Comparison of ENCODE assay signal across 27 cellular contexts in the genomic region with DNA sequence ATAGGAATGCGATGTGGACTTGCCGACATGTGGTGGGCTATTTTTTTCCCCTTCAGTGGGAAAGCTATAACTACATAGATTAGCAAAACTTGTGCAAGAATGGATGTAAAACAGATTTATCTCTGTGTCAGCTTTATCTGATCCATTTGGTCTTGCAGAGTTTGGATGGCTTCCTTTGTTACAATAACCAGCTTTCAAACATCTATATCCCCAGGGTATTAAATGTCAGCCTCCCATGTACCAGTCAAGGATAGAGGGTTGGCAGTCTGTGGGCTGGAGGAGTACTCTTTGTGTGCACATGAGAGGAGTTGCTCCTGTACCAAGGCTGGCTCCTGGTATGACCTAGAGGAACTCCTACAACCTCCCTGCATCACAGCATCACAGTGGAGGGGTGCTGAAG.
DNase-seq lines count a peak whose midpoint lies in the region; ATAC-seq, FAIRE-seq and TF ChIP-seq lines count a peak whose summit lies in the region.
"Had no signal": no experiment of that assay in that cellular context is flagged by ENCODE, and none has a peak within 500 bp of the region (broad histone marks: within the 10 kb centered on the region; RNA-seq: fewer than 3 reads in every experiment).

No MANE protein-coding gene starts in this region.

- H3K4me1 Mint-ChIP-seq in neural crest cell, result peaks cover 74% of the 10 kb centered on the region
- no peaks in the 10 kb centered on the region for H3K4me1 Mint-ChIP-seq in T-helper 17 cell
- H3K4me1 Mint-ChIP-seq: CD4-positive, alpha-beta memory T cell; IgD-negative memory B cell had no signal

- H3K27ac Mint-ChIP-seq in neural crest cell (ENCODE audit: unreplicated experiment) (peak overlapping the region; percentile 98), T-helper 17 cell (no peak overlapping the region)
- H3K27ac Mint-ChIP-seq: CD4-positive, alpha-beta memory T cell; IgD-negative memory B cell had no signal

- peaks cover 1% of the 10 kb centered on the region for H3K9me3 Mint-ChIP-seq in neural crest cell
- H3K9me3 Mint-ChIP-seq: IgD-negative memory B cell had no signal

- peak; percentile 31 for FAIRE-seq in endometrium (lab: Jason Lieb, UNC)
- FAIRE-seq: GM18507, H1, RCC 7860 had no signal

- in situ Hi-C loops in SK-MEL-5 (cut with HindIII; ENCODE audit: low pct_unique_long_range_greater_than_20kb, low sequenced_read_pairs), result no loop called here

- ATAC-seq in GM18861 (IDR thresholded peaks at IDR 0.05; ENCODE audit: unreplicated experiment) (no peak), T-helper 17 cell (no peak)
- ATAC-seq: HCT116, Right ventricle myocardium inferior had no signal

- no peak for TF ChIP-seq CTCF in neural crest cell (conservative IDR thresholded peaks at IDR 0.05)

- peak overlapping the region; percentile 69 for H3K4me3 Mint-ChIP-seq in neural crest cell
- no peak overlapping the region for H3K4me3 Mint-ChIP-seq in T-helper 17 cell
- H3K4me3 Mint-ChIP-seq: CD4-positive, alpha-beta memory T cell; IgD-negative memory B cell had no signal

- H3K36me3 Mint-ChIP-seq in neural crest cell (ENCODE audit: low read depth), result peaks cover 8% of the 10 kb centered on the region
- H3K36me3 Mint-ChIP-seq in T-helper 17 cell (ENCODE audit: low read depth), result no peaks in the 10 kb centered on the region
- H3K36me3 Mint-ChIP-seq: CD4-positive, alpha-beta memory T cell; IgD-negative memory B cell had no signal

- DNase-seq in DMS 273 (lab: John Stamatoyannopoulos, UW; ENCODE audit: unreplicated experiment) (peak; percentile 5), DMS 273 treated with DMSO at 0.1 percent for 48 hours (lab: John Stamatoyannopoulos, UW) (no peak), SK-MEL-5 (ENCODE audit: low read depth, low spot score) (peak; percentile 80), neural crest cell (ENCODE audit: low read depth, low spot score) (no peak), germinal center (ENCODE audit: low spot score) (no peak), T-helper 17 cell (no peak)
- DNase-seq: ACHN; Calu3; CD4-positive, alpha-beta memory T cell; DMS53; GDM1; NCI-H1105; NCI-H146; NCI-H2081; NCI-H2227 treated with DMSO at 0.1 percent for 48 hours; NCI-H526; OCI-M1 had no signal

- no peaks in the 10 kb centered on the region for H3K27me3 Mint-ChIP-seq in neural crest cell (ENCODE audit: low read depth)
- no peaks in the 10 kb centered on the region for H3K27me3 Mint-ChIP-seq in T-helper 17 cell
- H3K27me3 Mint-ChIP-seq: CD4-positive, alpha-beta memory T cell had no signal

- no peaks in the 10 kb centered on the region for H3K9me3 ChIP-seq in T-helper 17 cell (ENCODE audit: control insufficient read depth, low read length, poor library complexity, severe bottlenecking)
- H3K9me3 ChIP-seq: BLaER1 treated with 17β-estradiol and CSF1 and Interleukin-3, amounts not matched to agents 10 nM and 100 nM; SJSA1 had no signal

Comparison
In these comparisons a context has a peak if more than half of its experiments do, and no peak if none do; other contexts are left out.
1. DNase-seq: peak in DMS 273 (single experiment) and SK-MEL-5 (single experiment); none in DMS 273 treated with DMSO at 0.1 percent for 48 hours (single experiment), neural crest cell (single experiment), germinal center (single experiment) and T-helper 17 cell (0 of 3).